Comparison of ENCODE assay signal across 8 cellular contexts in the genomic region with DNA sequence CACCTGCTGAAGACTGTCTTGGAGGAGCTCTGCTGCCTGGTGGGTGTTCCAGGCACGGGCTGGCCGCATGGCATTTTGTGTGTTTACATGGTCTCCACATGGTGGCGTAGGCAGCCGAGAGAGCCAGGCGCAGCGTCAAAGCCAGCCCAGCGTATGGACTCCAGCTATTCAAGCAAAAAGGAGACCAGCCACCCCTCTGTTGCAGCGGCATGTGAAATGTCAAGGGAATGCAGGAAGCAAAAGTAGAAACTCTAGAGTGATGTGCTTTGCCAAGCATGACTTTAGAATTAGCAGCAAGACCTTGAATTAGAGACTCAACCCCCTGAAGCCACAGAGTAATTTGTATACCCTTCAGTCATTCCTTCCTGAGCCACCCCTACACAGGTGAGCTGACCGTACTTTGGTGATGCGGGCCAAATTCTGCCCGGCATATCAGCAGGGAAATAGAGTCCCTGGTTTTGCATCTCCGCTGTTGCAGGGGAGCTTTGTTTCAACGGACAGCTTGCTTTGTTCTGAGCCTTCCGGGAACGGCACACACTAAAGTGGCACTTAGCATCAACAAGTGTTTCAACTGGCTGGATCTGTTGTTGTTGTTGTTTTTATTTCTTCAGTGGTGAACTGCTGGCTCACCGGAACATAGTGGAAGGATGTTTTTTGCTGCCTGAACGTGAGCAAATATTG. TPM values are rescaled to one million over a fixed set of nuclear protein-coding genes. Genes with fewer than 3 reads are reported as not detected.
A peak's percentile ranks its signal among the peaks of the same experiment; 100 is the strongest.
DNase-seq lines count a peak whose midpoint lies in the region; ATAC-seq and TF ChIP-seq lines count a peak whose summit lies in the region.

No MANE protein-coding gene starts in this region.

- H3K36me3 ChIP-seq in BJ (ENCODE audit: control insufficient read depth, insufficient read depth, low read length), result no peaks in the 10 kb centered on the region
- no peaks in the 10 kb centered on the region for H3K36me3 ChIP-seq in SJSA1

- peak; percentile 59 for TF ChIP-seq CTCF in BJ (IDR thresholded peaks at IDR 0.05; ENCODE audit: insufficient read depth, low read depth, low read length)

- intact Hi-C loops in head of caudate nucleus (cut with DNase I), result no loop called here

- no peak overlapping the region for H3K27ac ChIP-seq in SJSA1

- peaks cover 27% of the 10 kb centered on the region for H3K4me1 ChIP-seq in SJSA1 (replicated peaks)

- no peaks in the 10 kb centered on the region for H3K9me3 ChIP-seq in SJSA1 (replicated peaks)

- no peak for DNase-seq in BJ (ENCODE audit: low read depth)
- DNase-seq in SJSA1 (ENCODE audit: low read depth in 1 of 2, low spot score in 2 of 2), result peak; percentile 52 to 80
- peak in 32 of 42 donors; percentile 6 to 62 (median 33) for DNase-seq in head of caudate nucleus
- DNase-seq in stimulated activated CD4-positive, alpha-beta T cell treated with anti-CD3 and anti-CD28 coated beads, Interleukin-1b, Interleukin-23, amount 100 ng/mL, for 48 hours, result peak; percentile 25

- CTCF ChIA-PET in BJ (lab: Yijun Ruan, JAX), result interaction anchor here (1.0 to 2.3 kb wide), 14 partner anchors 10 to 438 kb away, joined by 3 to 14 read pairs (median 6); no protein-coding TSS in a partner anchor

- no peak overlapping the region for H3K4me3 ChIP-seq in BJ (ENCODE audit: low read depth, low read length)
- no peak overlapping the region for H3K4me3 ChIP-seq in SJSA1

- POLR2A ChIA-PET in BJ (lab: Charles Lee), result no interaction called here

- no peak for TF ChIP-seq POLR2A in GM18505 (IDR thresholded peaks at IDR 0.05; ENCODE audit: borderline replicate concordance, extremely low read depth, insufficient read depth, insufficient read length)

- H3K27me3 ChIP-seq in BJ (ENCODE audit: control insufficient read depth, insufficient read depth, low read length) (peaks cover 3% of the 10 kb centered on the region; the same call in 1 of the 2 replicates), SJSA1 (replicated peaks) (no peaks in the 10 kb centered on the region)

- ATAC-seq in GM18505 (IDR thresholded peaks at IDR 0.05; ENCODE audit: unreplicated experiment), result peak; percentile 60
- peak; percentile 57 for ATAC-seq in HG03442 (IDR thresholded peaks at IDR 0.05; ENCODE audit: unreplicated experiment)
- ATAC-seq in HG03280 (IDR thresholded peaks at IDR 0.05; ENCODE audit: unreplicated experiment), result no peak
- no peak for ATAC-seq in GM21528 (IDR thresholded peaks at IDR 0.05; ENCODE audit: low FRiP score, unreplicated experiment)

RNA-seq across cellular contexts. Expression of gene FNDC1, which starts 48.5 kb away (rescaled TPM):
- polyA plus RNA-seq in BJ (2011; rRNA removed), result 0.10 and 0.22 TPM in 2 replicates
- 0.05 and 0.10 TPM in 2 replicates for polyA minus RNA-seq in BJ (2011; rRNA and poly(A)+ RNA removed)
- 4.9 and 5.7 TPM in 2 replicates for total RNA-seq in SJSA1 (2014; rRNA removed; shearing (Covaris generic))

Comparison
In these comparisons a context has a peak if more than half of its experiments do, and no peak if none do; other contexts are left out.
1. ATAC-seq: peak in GM18505 (single experiment) and HG03442 (single experiment); none in HG03280 (single experiment) and GM21528 (single experiment).